In the genomic region with DNA sequence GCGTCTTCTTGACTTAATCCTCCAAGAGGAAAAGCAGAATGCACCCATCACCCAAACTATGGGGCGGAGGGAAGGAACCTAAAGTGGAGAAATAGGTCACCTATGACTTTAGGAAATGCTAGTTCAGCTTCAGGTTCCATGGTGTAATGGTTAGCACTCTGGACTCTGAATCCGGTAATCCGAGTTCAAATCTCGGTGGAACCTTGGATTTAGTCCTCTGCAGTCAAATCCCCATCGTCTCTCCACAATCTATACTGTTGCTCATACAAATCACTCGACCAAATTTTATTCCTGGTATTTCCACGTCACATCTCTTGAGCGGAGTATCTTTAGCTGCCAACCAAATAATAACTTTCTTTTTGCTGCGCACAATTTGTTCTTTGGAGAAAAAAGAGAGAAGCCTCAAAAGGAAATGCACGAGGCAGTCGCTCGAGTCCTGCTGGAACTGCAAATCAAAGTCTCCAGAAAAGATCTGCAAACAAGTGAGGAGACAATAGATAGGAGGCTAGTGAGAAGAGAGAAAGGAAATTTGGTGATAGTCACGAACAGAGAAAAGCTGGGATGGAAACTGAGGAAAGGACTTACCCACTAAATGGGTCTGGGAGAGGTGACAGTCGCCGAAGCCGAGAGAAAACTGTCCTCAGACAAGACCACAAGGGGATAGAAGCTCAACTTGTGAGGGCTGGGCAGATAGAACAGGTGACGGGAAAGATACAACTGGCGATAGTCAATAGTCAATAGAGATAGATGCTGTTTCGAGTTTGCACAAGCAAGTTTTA, we compare ENCODE assay signal across 8 cellular contexts. TPM values are rescaled to one million over a fixed set of nuclear protein-coding genes. Genes with fewer than 3 reads are reported as not detected.
DNase-seq lines count a peak whose midpoint lies in the region; ATAC-seq, FAIRE-seq and TF ChIP-seq lines count a peak whose summit lies in the region.

No MANE protein-coding gene starts in this region.

- intact Hi-C loops in activated T-helper 2 cell treated with anti-CD3 and anti-CD28 coated beads, Interferon-gamma antibody, Interleukin-2, Interleukin-4, amounts not matched to agents 10 μg/mL and 5 μg/mL and 100 μg/mL, durations not matched to agents 14 hours and 24 hours and 36 hours (cut with micrococcal nuclease), result loop anchor here (2.0 to 10.0 kb wide), 5 partner anchors 13 to 1479 kb away; no protein-coding TSS in a partner anchor

- H2BK5ac ChIP-seq in mesenchymal stem cell (ENCODE audit: low read depth, low read length, poor library complexity, severe bottlenecking), result no peak overlapping the region

- no peak overlapping the region for H3K27ac Mint-ChIP-seq in activated T-helper 2 cell treated with anti-CD3 and anti-CD28 coated beads, Interferon-gamma antibody, Interleukin-2, Interleukin-4, amounts not matched to agents 10 μg/mL and 5 μg/mL and 100 μg/mL, durations not matched to agents 14 hours and 24 hours and 36 hours

- H3K36me3 Mint-ChIP-seq in activated T-helper 2 cell treated with anti-CD3 and anti-CD28 coated beads, Interferon-gamma antibody, Interleukin-2, Interleukin-4, amounts not matched to agents 10 μg/mL and 5 μg/mL and 100 μg/mL, durations not matched to agents 14 hours and 24 hours and 36 hours (ENCODE audit: low read depth), result no peaks in the 10 kb centered on the region

- peak; percentile 82 for DNase-seq in DMS114 treated with DMSO at 0.1 percent for 48 hours (lab: John Stamatoyannopoulos, UW; ENCODE audit: unreplicated experiment)
- DNase-seq in M059J (ENCODE audit: low read depth), result peak; percentile 91
- DNase-seq in amniotic stem cell (lab: John Stamatoyannopoulos, UW), result peak; percentile 27
- peak; percentile 73 for DNase-seq in mesenchymal stem cell
- DNase-seq in AG08395 (ENCODE audit: low spot score), result no peak
- DNase-seq in GM12891 (ENCODE audit: insufficient read length, low spot score), result no peak
- no peak for DNase-seq in activated T-helper 2 cell treated with anti-CD3 and anti-CD28 coated beads, Interferon-gamma antibody, Interleukin-2, Interleukin-4, amounts not matched to agents 10 μg/mL and 5 μg/mL and 100 μg/mL, durations not matched to agents 14 hours and 24 hours and 36 hours (ENCODE audit: low spot score)

- no peak overlapping the region for H2BK120ac ChIP-seq in mesenchymal stem cell (ENCODE audit: low read depth, low read length)

- H3K4me3 ChIP-seq in mesenchymal stem cell (ENCODE audit: insufficient read depth in 1 of 2, low read depth in 1 of 2, low read length in 2 of 2), result peak overlapping the region; percentile 54 to 79

- H2BK15ac ChIP-seq in mesenchymal stem cell (ENCODE audit: low read depth, poor library complexity, severe bottlenecking), result no peak overlapping the region

- H3K27me3 Mint-ChIP-seq in activated T-helper 2 cell treated with anti-CD3 and anti-CD28 coated beads, Interferon-gamma antibody, Interleukin-2, Interleukin-4, amounts not matched to agents 10 μg/mL and 5 μg/mL and 100 μg/mL, durations not matched to agents 14 hours and 24 hours and 36 hours (ENCODE audit: low read depth), result peaks cover 67% of the 10 kb centered on the region

- H3K27ac ChIP-seq in mesenchymal stem cell (ENCODE audit: low read length, poor library complexity, severe bottlenecking), result no peak overlapping the region

- no peak overlapping the region for H4K91ac ChIP-seq in mesenchymal stem cell (ENCODE audit: low read length)

- H3K4me1 ChIP-seq in mesenchymal stem cell (ENCODE audit: control insufficient read depth, insufficient read depth, low read depth, low read length), result peaks cover 10% of the 10 kb centered on the region

- H3K27me3 ChIP-seq in mesenchymal stem cell (ENCODE audit: control insufficient read depth in 1 of 2, insufficient read depth in 1 of 2, low read length in 2 of 2), result peaks cover 0 to 29% of the 10 kb centered on the region in 2 experiments

- no peak overlapping the region for H2BK12ac ChIP-seq in mesenchymal stem cell (ENCODE audit: low read length in 2 of 2)

- H4K8ac ChIP-seq in mesenchymal stem cell (ENCODE audit: low read length), result no peak overlapping the region

- no peaks in the 10 kb centered on the region for H3K36me3 ChIP-seq in mesenchymal stem cell (ENCODE audit: control insufficient read depth in 1 of 2, insufficient read depth in 2 of 2, low read depth in 1 of 2, low read length in 2 of 2)

- H3K4ac ChIP-seq in mesenchymal stem cell (ENCODE audit: low read depth in 1 of 2, low read length in 2 of 2), result no peak overlapping the region

- H3K79me1 ChIP-seq in mesenchymal stem cell (replicated peaks; ENCODE audit: low read length, poor library complexity, severe bottlenecking), result no peaks in the 10 kb centered on the region

- no peaks in the 10 kb centered on the region for H3K9me3 ChIP-seq in mesenchymal stem cell (ENCODE audit: control insufficient read depth, low read length)

- ATAC-seq in GM19328 (IDR thresholded peaks at IDR 0.05; ENCODE audit: unreplicated experiment), result no peak

- peak overlapping the region; percentile 24 for H3K9ac ChIP-seq in mesenchymal stem cell (ENCODE audit: low read length)

- H2AK5ac ChIP-seq in mesenchymal stem cell (ENCODE audit: low read length, severe bottlenecking), result no peak overlapping the region

- no peak for TF ChIP-seq POLR2A in GM12891 (IDR thresholded peaks at IDR 0.05; ENCODE audit: low read depth, low read length)

- no peak for FAIRE-seq in GM12891 (lab: Jason Lieb, UNC)

- no peak overlapping the region for H3K23ac ChIP-seq in mesenchymal stem cell (ENCODE audit: low read length in 2 of 2)

- H3K4me2 ChIP-seq in mesenchymal stem cell (ENCODE audit: low read length, poor library complexity, severe bottlenecking), result peak overlapping the region; percentile 83

- H3K4me1 Mint-ChIP-seq in activated T-helper 2 cell treated with anti-CD3 and anti-CD28 coated beads, Interferon-gamma antibody, Interleukin-2, Interleukin-4, amounts not matched to agents 10 μg/mL and 5 μg/mL and 100 μg/mL, durations not matched to agents 14 hours and 24 hours and 36 hours (ENCODE audit: low read depth), result peaks cover 6% of the 10 kb centered on the region

- no peak overlapping the region for H3K14ac ChIP-seq in mesenchymal stem cell (ENCODE audit: low read length in 2 of 2)

- 5% methylated on average over 18 of the region's 20 CpGs for WGBS in mesenchymal stem cell

- H3K4me3 Mint-ChIP-seq in activated T-helper 2 cell treated with anti-CD3 and anti-CD28 coated beads, Interferon-gamma antibody, Interleukin-2, Interleukin-4, amounts not matched to agents 10 μg/mL and 5 μg/mL and 100 μg/mL, durations not matched to agents 14 hours and 24 hours and 36 hours (ENCODE audit: low read depth), result no peak overlapping the region

- H3K18ac ChIP-seq in mesenchymal stem cell (ENCODE audit: low read depth in 1 of 2, low read length in 2 of 2), result no peak overlapping the region

- peaks cover 34% of the 10 kb centered on the region for H3K9me3 Mint-ChIP-seq in activated T-helper 2 cell treated with anti-CD3 and anti-CD28 coated beads, Interferon-gamma antibody, Interleukin-2, Interleukin-4, amounts not matched to agents 10 μg/mL and 5 μg/mL and 100 μg/mL, durations not matched to agents 14 hours and 24 hours and 36 hours

- no peak overlapping the region for H2AFZ ChIP-seq in mesenchymal stem cell (ENCODE audit: low read depth, low read length)

TF ChIP-seq in GM12891, 5 proteins besides CTCF, POLR2A, EP300 and RAD21:
- TF ChIP-seq TAF1 (IDR thresholded peaks at IDR 0.05; ENCODE audit: low read depth, low read length), result no peak
- no peak for TF ChIP-seq POU2F2 (IDR thresholded peaks at IDR 0.05; ENCODE audit: low read depth, low read length)
- TF ChIP-seq SPI1 (IDR thresholded peaks at IDR 0.05; ENCODE audit: low read depth, low read length), result no peak
- TF ChIP-seq PAX5 (IDR thresholded peaks at IDR 0.05; ENCODE audit: insufficient read depth, low read length, severe bottlenecking), result no peak
- TF ChIP-seq POLR2AphosphoS5 (IDR thresholded peaks at IDR 0.05; ENCODE audit: low read depth, low read length), result no peak

RNA-seq across cellular contexts. Expression of a gene that starts 16.6 kb away (rescaled TPM):
- total RNA-seq in M059J (2014; rRNA removed; shearing (Covaris generic)), result not detected in 2 replicates
- not detected for polyA plus RNA-seq in mesenchymal stem cell (2013, experiment 1 of 2)
- polyA plus RNA-seq in mesenchymal stem cell (2013, experiment 2 of 2), result not detected
- polyA plus RNA-seq in GM12891 (2012; ENCODE audit: low read depth, missing spikeins), result not detected
- total RNA-seq in activated T-helper 2 cell treated with anti-CD3 and anti-CD28 coated beads, Interferon-gamma antibody, Interleukin-2, Interleukin-4, amounts not matched to agents 10 μg/mL and 5 μg/mL and 100 μg/mL, durations not matched to agents 14 hours and 24 hours and 36 hours, result not detected in 2 replicates

RNA-seq across cellular contexts. Expression of a gene that starts 48.0 kb away (rescaled TPM):
- 2.9 and 5.4 TPM in 2 replicates for total RNA-seq in M059J (2014; rRNA removed; shearing (Covaris generic))
- 0.17 TPM for polyA plus RNA-seq in mesenchymal stem cell (2013, experiment 1 of 2)
- 0.21 TPM for polyA plus RNA-seq in mesenchymal stem cell (2013, experiment 2 of 2)
- polyA plus RNA-seq in GM12891 (2012; ENCODE audit: low read depth, missing spikeins), result 0.81 TPM
- 0.55 and 0.57 TPM in 2 replicates for total RNA-seq in activated T-helper 2 cell treated with anti-CD3 and anti-CD28 coated beads, Interferon-gamma antibody, Interleukin-2, Interleukin-4, amounts not matched to agents 10 μg/mL and 5 μg/mL and 100 μg/mL, durations not matched to agents 14 hours and 24 hours and 36 hours

Comparison
In these comparisons a context has a peak if more than half of its experiments do, and no peak if none do; other contexts are left out.
1. DNase-seq: peak in DMS114 treated with DMSO at 0.1 percent for 48 hours (single experiment), M059J (single experiment), amniotic stem cell (single experiment) and mesenchymal stem cell (single experiment); none in AG08395 (single experiment), GM12891 (single experiment) and activated T-helper 2 cell treated with anti-CD3 and anti-CD28 coated beads, Interferon-gamma antibody, Interleukin-2, Interleukin-4, amounts not matched to agents 10 μg/mL and 5 μg/mL and 100 μg/mL, durations not matched to agents 14 hours and 24 hours and 36 hours (single experiment).